In genomic region chr17:68697850-68698313, GRCh38 we compare ENCODE assay signal across 13 cellular contexts.
DNase-seq lines count a peak whose midpoint lies in the region; ATAC-seq and TF ChIP-seq lines count a peak whose summit lies in the region.
"Had no signal": no experiment of that assay in that cellular context is flagged by ENCODE, and none has a peak within 500 bp of the region (broad histone marks: within the 10 kb centered on the region; RNA-seq: fewer than 3 reads in every experiment).

No MANE protein-coding gene starts in this region.

- no peak for TF ChIP-seq CTCF in choroid plexus epithelial cell (conservative IDR thresholded peaks at IDR 0.05; ENCODE audit: low read depth, low read length)
- no peak for TF ChIP-seq CTCF in progenitor cell of endocrine pancreas (IDR thresholded peaks at IDR 0.05; ENCODE audit: unreplicated experiment)

- DNase-seq in EL (peak; percentile 44), NCI-H226 (peak; percentile 60), choroid plexus epithelial cell (ENCODE audit: low read depth) (peak; percentile 85), NCI-H2227 (lab: John Stamatoyannopoulos, UW; ENCODE audit: unreplicated experiment) (no peak), progenitor cell of endocrine pancreas (ENCODE audit: low spot score, unreplicated experiment) (no peak), ACHN (no peak)
- no peak for DNase-seq in naive thymus-derived CD4-positive, alpha-beta T cell
- DNase-seq in effector memory CD8-positive, alpha-beta T cell = no peak
- DNase-seq: activated naive CD8-positive, alpha-beta T cell treated with anti-CD3 and anti-CD28 coated beads, Interleukin-2, amount 10 ng/mL, durations not matched to agents 7 days and 5 days; DMS153; midbrain; NCI-H1694 treated with DMSO at 0.1 percent for 48 hours had no signal

- H3K4me3 Mint-ChIP-seq in naive thymus-derived CD4-positive, alpha-beta T cell = no peak overlapping the region
- no peak overlapping the region for H3K4me3 Mint-ChIP-seq in effector memory CD8-positive, alpha-beta T cell
- no peak overlapping the region for H3K4me3 Mint-ChIP-seq in progenitor cell of endocrine pancreas (ENCODE audit: low read depth)
- H3K4me3 Mint-ChIP-seq: activated naive CD8-positive, alpha-beta T cell treated with anti-CD3 and anti-CD28 coated beads, Interleukin-2, amount 10 ng/mL, durations not matched to agents 7 days and 5 days had no signal

- H3K27ac Mint-ChIP-seq in naive thymus-derived CD4-positive, alpha-beta T cell = no peak overlapping the region
- H3K27ac Mint-ChIP-seq in effector memory CD8-positive, alpha-beta T cell = no peak overlapping the region
- no peak overlapping the region for H3K27ac Mint-ChIP-seq in progenitor cell of endocrine pancreas
- H3K27ac Mint-ChIP-seq: activated naive CD8-positive, alpha-beta T cell treated with anti-CD3 and anti-CD28 coated beads, Interleukin-2, amount 10 ng/mL, durations not matched to agents 7 days and 5 days had no signal

- no peaks in the 10 kb centered on the region for H3K4me1 ChIP-seq in naive thymus-derived CD4-positive, alpha-beta T cell (ENCODE audit: control insufficient read depth in 2 of 2, insufficient read depth in 2 of 2, low read length in 2 of 2)
- H3K4me1 ChIP-seq: gastrocnemius medialis had no signal

- POLR2A ChIA-PET in naive thymus-derived CD4-positive, alpha-beta T cell (lab: Charles Lee) = no interaction called here

- H3K9me3 Mint-ChIP-seq in naive thymus-derived CD4-positive, alpha-beta T cell = peaks cover 0 to 3% (median 1%) of the 10 kb centered on the region in 11 donors
- H3K9me3 Mint-ChIP-seq in effector memory CD8-positive, alpha-beta T cell = peaks cover 2% of the 10 kb centered on the region in 2 donors
- H3K9me3 Mint-ChIP-seq in progenitor cell of endocrine pancreas (ENCODE audit: low read depth) = peaks cover 4% of the 10 kb centered on the region
- H3K9me3 Mint-ChIP-seq: activated naive CD8-positive, alpha-beta T cell treated with anti-CD3 and anti-CD28 coated beads, Interleukin-2, amount 10 ng/mL, durations not matched to agents 7 days and 5 days had no signal

- H3K9me3 ChIP-seq in naive thymus-derived CD4-positive, alpha-beta T cell (ENCODE audit: control insufficient read depth in 2 of 3, low read length in 3 of 3) = no peaks in the 10 kb centered on the region
- H3K9me3 ChIP-seq: gastrocnemius medialis had no signal

- no peaks in the 10 kb centered on the region for H3K36me3 ChIP-seq in naive thymus-derived CD4-positive, alpha-beta T cell (ENCODE audit: control insufficient read depth in 2 of 3, insufficient read depth in 3 of 3, low read length in 3 of 3)
- H3K36me3 ChIP-seq: gastrocnemius medialis had no signal

- H3K27ac ChIP-seq in naive thymus-derived CD4-positive, alpha-beta T cell (ENCODE audit: low read depth, low read length) = no peak overlapping the region

- no peaks in the 10 kb centered on the region for H3K4me1 Mint-ChIP-seq in naive thymus-derived CD4-positive, alpha-beta T cell
- no peaks in the 10 kb centered on the region for H3K4me1 Mint-ChIP-seq in effector memory CD8-positive, alpha-beta T cell (ENCODE audit: low read depth in 2 of 2)
- H3K4me1 Mint-ChIP-seq in progenitor cell of endocrine pancreas (ENCODE audit: low read depth) = peaks cover 10% of the 10 kb centered on the region
- H3K4me1 Mint-ChIP-seq: activated naive CD8-positive, alpha-beta T cell treated with anti-CD3 and anti-CD28 coated beads, Interleukin-2, amount 10 ng/mL, durations not matched to agents 7 days and 5 days had no signal

- intact Hi-C loops in naive thymus-derived CD4-positive, alpha-beta T cell (cut with micrococcal nuclease) = no loop called here

- H3K36me3 Mint-ChIP-seq in naive thymus-derived CD4-positive, alpha-beta T cell = no peaks in the 10 kb centered on the region
- no peaks in the 10 kb centered on the region for H3K36me3 Mint-ChIP-seq in effector memory CD8-positive, alpha-beta T cell (ENCODE audit: insufficient read depth)
- H3K36me3 Mint-ChIP-seq in progenitor cell of endocrine pancreas (ENCODE audit: insufficient read depth) = peaks cover 2% of the 10 kb centered on the region
- H3K36me3 Mint-ChIP-seq: activated naive CD8-positive, alpha-beta T cell treated with anti-CD3 and anti-CD28 coated beads, Interleukin-2, amount 10 ng/mL, durations not matched to agents 7 days and 5 days had no signal

- in situ Hi-C loops in ACHN (cut with HindIII; ENCODE audit: low pct_ligation_motif_present, low pct_unique_long_range_greater_than_20kb, low sequenced_read_pairs) = no loop called here

- ATAC-seq in naive thymus-derived CD4-positive, alpha-beta T cell = peak; percentile 54
- ATAC-seq in effector memory CD8-positive, alpha-beta T cell (replicated peaks) = no peak

- H3K27me3 Mint-ChIP-seq in naive thymus-derived CD4-positive, alpha-beta T cell = peaks cover 2 to 39% (median 9%) of the 10 kb centered on the region in 5 donors
- H3K27me3 Mint-ChIP-seq in effector memory CD8-positive, alpha-beta T cell = peaks cover 29 to 39% of the 10 kb centered on the region in 2 donors
- H3K27me3 Mint-ChIP-seq in progenitor cell of endocrine pancreas = peaks cover 15% of the 10 kb centered on the region

- H3K27me3 ChIP-seq in naive thymus-derived CD4-positive, alpha-beta T cell (ENCODE audit: control insufficient read depth in 2 of 2, insufficient read depth in 2 of 2, low read length in 2 of 2) = no peaks in the 10 kb centered on the region
- H3K27me3 ChIP-seq: gastrocnemius medialis had no signal

- no peak overlapping the region for H3K4me3 ChIP-seq in choroid plexus epithelial cell (ENCODE audit: low read depth, low read length)
- no peak overlapping the region for H3K4me3 ChIP-seq in naive thymus-derived CD4-positive, alpha-beta T cell (ENCODE audit: low read length)
- H3K4me3 ChIP-seq: gastrocnemius medialis had no signal

- CTCF ChIA-PET in naive thymus-derived CD4-positive, alpha-beta T cell (lab: Charles Lee) = no interaction called here

Comparison
In these comparisons a context has a peak if more than half of its experiments do, and no peak if none do; other contexts are left out.
1. DNase-seq: peak in EL (single experiment), NCI-H226 (single experiment) and choroid plexus epithelial cell (single experiment); none in naive thymus-derived CD4-positive, alpha-beta T cell (0 of 9), effector memory CD8-positive, alpha-beta T cell (0 of 3), NCI-H2227 (single experiment), progenitor cell of endocrine pancreas (single experiment) and ACHN (single experiment).